22 cellular contexts compared by ENCODE assay signal in genomic region chr21:38691626-38692025, GRCh38.
"Had no signal": no experiment of that assay in that cellular context is flagged by ENCODE, and none has a peak within 500 bp of the region (broad histone marks: within the 10 kb centered on the region; RNA-seq: fewer than 3 reads in every experiment).

No MANE protein-coding gene starts in this region.

- H3K36me3 Mint-ChIP-seq: stimulated activated effector memory CD8-positive, alpha-beta T cell treated with anti-CD3 and anti-CD28 coated beads, Interleukin-12 subunit alpha, Interleukin-12 subunit beta, amount 100 ng/mL, for 72 hours had no signal

- H3K4me3 Mint-ChIP-seq: naive thymus-derived CD4-positive, alpha-beta T cell; nephron progenitor cell; stimulated activated effector memory CD8-positive, alpha-beta T cell treated with anti-CD3 and anti-CD28 coated beads, Interleukin-12 subunit alpha, Interleukin-12 subunit beta, amount 100 ng/mL, for 72 hours had no signal

- H3K4me1 ChIP-seq: esophagus muscularis mucosa, right atrium auricular region, suprapubic skin, tibial nerve, vagina had no signal

- H3K27ac Mint-ChIP-seq: naive thymus-derived CD4-positive, alpha-beta T cell; nephron progenitor cell; stimulated activated effector memory CD8-positive, alpha-beta T cell treated with anti-CD3 and anti-CD28 coated beads, Interleukin-12 subunit alpha, Interleukin-12 subunit beta, amount 100 ng/mL, for 72 hours had no signal

- H3K9me3 ChIP-seq: suprapubic skin, upper lobe of right lung, vagina had no signal

- H3K4me1 Mint-ChIP-seq: naive thymus-derived CD4-positive, alpha-beta T cell; nephron progenitor cell; stimulated activated effector memory CD8-positive, alpha-beta T cell treated with anti-CD3 and anti-CD28 coated beads, Interleukin-12 subunit alpha, Interleukin-12 subunit beta, amount 100 ng/mL, for 72 hours had no signal

- H3K9me3 Mint-ChIP-seq: stimulated activated effector memory CD8-positive, alpha-beta T cell treated with anti-CD3 and anti-CD28 coated beads, Interleukin-12 subunit alpha, Interleukin-12 subunit beta, amount 100 ng/mL, for 72 hours had no signal

- H3K27ac ChIP-seq: coronary artery, epithelial cell of prostate, esophagus muscularis mucosa, heart left ventricle, right atrium auricular region, suprapubic skin, tibial nerve, upper lobe of right lung, vagina had no signal

- H3K36me3 ChIP-seq: esophagus muscularis mucosa, heart left ventricle, right atrium auricular region, suprapubic skin, tibial nerve, upper lobe of right lung, vagina had no signal

- H3K4me3 ChIP-seq: coronary artery, esophagus muscularis mucosa, heart left ventricle, right atrium auricular region, suprapubic skin, tibial nerve, upper lobe of right lung, vagina had no signal

- DNase-seq: effector memory CD4-positive, alpha-beta T cell; foreskin melanocyte; heart left ventricle; islet precursor cell; mammary epithelial cell; naive thymus-derived CD4-positive, alpha-beta T cell; nephron progenitor cell; posterior cingulate gyrus; small intestine; stimulated activated CD4-positive, alpha-beta T cell treated with anti-CD3 and anti-CD28 coated beads, Interleukin-4, amount 100 ng/mL, for 1 hour; stimulated activated CD8-positive, alpha-beta memory T cell treated with anti-CD3 and anti-CD28 coated beads, Interleukin-4, amount 100 ng/mL, for 48 hours; stimulated activated naive CD8-positive, alpha-beta T cell treated with anti-CD3 and anti-CD28 coated beads, Interleukin-15, Interleukin-2, amounts not matched to agents 100 U/mL and 50 U/mL, for 24 hours; upper lobe of right lung had no signal

- FAIRE-seq: endometrium, small intestine had no signal

- H3K27me3 ChIP-seq: right atrium auricular region, suprapubic skin, tibial nerve, upper lobe of right lung, vagina had no signal
